ENCODE assay signal across 8 cellular contexts in the genomic region with DNA sequence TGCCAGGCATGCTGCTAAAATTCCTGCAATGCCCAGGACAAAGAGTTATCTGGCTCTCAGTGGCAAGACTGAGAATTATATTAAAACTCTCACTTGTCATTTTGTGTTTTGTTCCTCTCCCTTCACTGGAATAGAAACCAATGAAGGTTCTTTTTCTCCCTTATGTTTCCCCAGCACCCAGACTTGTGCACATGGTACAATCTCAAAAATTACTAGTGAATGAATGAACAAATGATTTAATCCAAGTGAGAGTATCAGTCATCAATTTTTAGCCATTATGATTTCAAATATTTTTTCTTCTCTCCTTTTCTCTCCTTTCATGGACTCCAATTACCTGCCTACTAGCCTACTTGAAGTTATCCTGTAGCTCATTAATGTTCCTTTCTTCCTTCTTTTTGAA.
"Had no signal": no experiment of that assay in that cellular context is flagged by ENCODE, and none has a peak within 500 bp of the region (broad histone marks: within the 10 kb centered on the region; RNA-seq: fewer than 3 reads in every experiment).

No MANE protein-coding gene starts in this region.

- DNase-seq: GM23248, GOT3, H7, H9, HCEC 1CT, HFFc6 had no signal

- H3K4me3 ChIP-seq: GM23248, GM23338, HAP-1 had no signal

- H3K9ac ChIP-seq: GM23248 had no signal

- H2AFZ ChIP-seq: GM23248 had no signal

- H3K36me3 ChIP-seq: HAP-1 had no signal

- H3K4me2 ChIP-seq: GM23338 had no signal

- H3K27ac ChIP-seq: GM23248 had no signal

- H3K4me1 ChIP-seq: HAP-1 had no signal
